ENCODE assay signal across 8 cellular contexts in genomic region chr3:16448691-16449090, GRCh38.
A peak's percentile ranks its signal among the peaks of the same experiment; 100 is the strongest.
DNase-seq lines count a peak whose midpoint lies in the region; ATAC-seq, FAIRE-seq and TF ChIP-seq lines count a peak whose summit lies in the region.

No MANE protein-coding gene starts in this region.

- intact Hi-C loops in lower leg skin (cut with DNase I; ENCODE audit: low total_unique reads): no loop called here

- no peak overlapping the region for H3K4me3 ChIP-seq in lower leg skin (ENCODE audit: low read depth, poor library complexity, severe bottlenecking)
- no peak overlapping the region for H3K4me3 ChIP-seq in effector memory CD4-positive, alpha-beta T cell (ENCODE audit: insufficient read depth, low read depth, low read length, poor library complexity, severe bottlenecking)

- H3K27ac ChIP-seq in effector memory CD4-positive, alpha-beta T cell (ENCODE audit: insufficient read depth, low read length, poor library complexity, severe bottlenecking): no peak overlapping the region

- DNase-seq in Caki2 (ENCODE audit: low read depth) (peak; percentile 6), HTR-8/SVneo (ENCODE audit: insufficient read length, low spot score) (peak; percentile 59), brain pericyte (ENCODE audit: low read depth, low spot score) (peak; percentile 83), lower leg skin (ENCODE audit: low spot score in 2 of 2) (peak; percentile 77 to 95), mesenteric fat pad (ENCODE audit: low spot score) (no peak)
- peak; percentile 58 for DNase-seq in stimulated activated naive CD8-positive, alpha-beta T cell treated with anti-CD3 and anti-CD28 coated beads, Interleukin-15, Interleukin-2, amounts not matched to agents 100 U/mL and 50 U/mL, for 24 hours
- DNase-seq in effector memory CD4-positive, alpha-beta T cell: no peak

- peaks cover 9% of the 10 kb centered on the region for H3K36me3 ChIP-seq in effector memory CD4-positive, alpha-beta T cell (ENCODE audit: control insufficient read depth, insufficient read depth, low read length)

- H3K4me1 ChIP-seq in effector memory CD4-positive, alpha-beta T cell (ENCODE audit: control insufficient read depth, insufficient read depth, low read length, poor library complexity, severe bottlenecking): no peaks in the 10 kb centered on the region

- peak; percentile 26 for FAIRE-seq in HTR-8/SVneo (lab: Jason Lieb, UNC)

- ATAC-seq in stimulated activated naive CD8-positive, alpha-beta T cell treated with anti-CD3 and anti-CD28 coated beads, Interleukin-15, Interleukin-2, amounts not matched to agents 100 U/mL and 50 U/mL, for 24 hours: peak; percentile 98
- ATAC-seq in HG03457 (IDR thresholded peaks at IDR 0.05; ENCODE audit: unreplicated experiment): no peak

- in situ Hi-C loops in Caki2 (cut with HindIII; ENCODE audit: low pct_unique_long_range_greater_than_20kb, low sequenced_read_pairs): no loop called here

- 20 to 32% methylated on average over 6 of the region's 6 CpGs for WGBS in lower leg skin, 2 donors

- no peaks in the 10 kb centered on the region for H3K27me3 ChIP-seq in effector memory CD4-positive, alpha-beta T cell (replicated peaks; ENCODE audit: control insufficient read depth, insufficient read depth, low read length, poor library complexity, severe bottlenecking)

- no peaks in the 10 kb centered on the region for H3K9me3 ChIP-seq in effector memory CD4-positive, alpha-beta T cell (ENCODE audit: control insufficient read depth, low read length)

- TF ChIP-seq CTCF in lower leg skin (IDR thresholded peaks at IDR 0.05): no peak

- no peak for TF ChIP-seq POLR2A in lower leg skin (IDR thresholded peaks at IDR 0.05)

Comparison
In these comparisons a context has a peak if more than half of its experiments do, and no peak if none do; other contexts are left out.
1. DNase-seq: peak in Caki2 (single experiment), HTR-8/SVneo (single experiment), brain pericyte (single experiment), lower leg skin (2 of 2) and stimulated activated naive CD8-positive, alpha-beta T cell treated with anti-CD3 and anti-CD28 coated beads, Interleukin-15, Interleukin-2, amounts not matched to agents 100 U/mL and 50 U/mL, for 24 hours (single experiment); none in mesenteric fat pad (single experiment) and effector memory CD4-positive, alpha-beta T cell (0 of 3).